In genomic region chr4:56742080-56742871, GRCh38 we compare ENCODE assay signal across 1 cellular context.
TF ChIP-seq lines count a peak whose summit lies in the region.

No MANE protein-coding gene starts in this region.

TF ChIP-seq in IMR-90, 13 proteins besides CTCF, POLR2A, EP300 and RAD21 (continued from another document):
- TF ChIP-seq USF2 (IDR thresholded peaks at IDR 0.05; ENCODE audit: low read depth, low read length): no peak
- TF ChIP-seq FOS (IDR thresholded peaks at IDR 0.05; ENCODE audit: low read depth, low read length): no peak
- TF ChIP-seq MXI1 (IDR thresholded peaks at IDR 0.05; ENCODE audit: borderline replicate concordance, low read depth, low read length): no peak
